Comparison of ENCODE assay signal across 26 cellular contexts in genomic region chr3:65787340-65787739, GRCh38.
DNase-seq lines count a peak whose midpoint lies in the region; ATAC-seq and TF ChIP-seq lines count a peak whose summit lies in the region.
"Had no signal": no experiment of that assay in that cellular context is flagged by ENCODE, and none has a peak within 500 bp of the region (broad histone marks: within the 10 kb centered on the region; RNA-seq: fewer than 3 reads in every experiment).

No MANE protein-coding gene starts in this region.

- H3K4me3 ChIP-seq in IMR-90 (ENCODE audit: insufficient read depth, low read depth, low read length): no peak overlapping the region
- no peak overlapping the region for H3K4me3 ChIP-seq in hepatocyte
- H3K4me3 ChIP-seq in trophoblast cell (ENCODE audit: low read depth, low read length): no peak overlapping the region
- no peak overlapping the region for H3K4me3 ChIP-seq in endodermal cell (ENCODE audit: low read length)
- H3K4me3 ChIP-seq: adrenal gland, gastroesophageal sphincter, prostate gland, sigmoid colon had no signal

- no peak overlapping the region for H3K27ac Mint-ChIP-seq in endodermal cell
- H3K27ac Mint-ChIP-seq: activated CD4-positive, alpha-beta memory T cell treated with anti-CD3 and anti-CD28 coated beads, Interleukin-2, amount 10 ng/mL, durations not matched to agents 7 days and 5 days; activated naive CD4-positive, alpha-beta T cell treated with anti-CD3 and anti-CD28 coated beads for 36 hours; activated T-helper 1 cell treated with anti-CD3 and anti-CD28 coated beads, Interleukin-12 subunit alpha, Interleukin-12 subunit beta, Interleukin-2, Interleukin-4 antibody, amounts not matched to agents 30 ng/mL and 10 ng/mL and 1 ng/mL, durations not matched to agents 14 hours and 24 hours and 36 hours had no signal

- no peaks in the 10 kb centered on the region for H3K36me3 ChIP-seq in IMR-90 (ENCODE audit: control insufficient read depth, insufficient read depth, low read length)
- no peaks in the 10 kb centered on the region for H3K36me3 ChIP-seq in hepatocyte (replicated peaks; ENCODE audit: insufficient read depth, low read depth)
- H3K36me3 ChIP-seq in trophoblast cell (ENCODE audit: control insufficient read depth in 1 of 2, insufficient read depth in 2 of 2, low read length in 2 of 2): no peaks in the 10 kb centered on the region
- H3K36me3 ChIP-seq in endodermal cell (ENCODE audit: control insufficient read depth, insufficient read depth, low read length): no peaks in the 10 kb centered on the region
- H3K36me3 ChIP-seq: adrenal gland, gastroesophageal sphincter, neutrophil, prostate gland, sigmoid colon had no signal

- H4K8ac ChIP-seq in IMR-90 (ENCODE audit: low read depth in 2 of 2, low read length in 2 of 2) (no peak overlapping the region), trophoblast cell (ENCODE audit: low read depth, low read length) (no peak overlapping the region)

- 0 out of 2 replicates have a peak overlapping the region, but pooled peaks have one; percentile 4 for H2BK120ac ChIP-seq in IMR-90 (ENCODE audit: low read depth, low read length)
- no peak overlapping the region for H2BK120ac ChIP-seq in trophoblast cell (ENCODE audit: insufficient read depth, low read length, poor library complexity)

- no peak for TF ChIP-seq RAD21 in IMR-90 (IDR thresholded peaks at IDR 0.05; ENCODE audit: low read length)

- H3K79me1 ChIP-seq in IMR-90 (ENCODE audit: low read depth in 1 of 2, low read length in 2 of 2): peaks cover 23 to 45% of the 10 kb centered on the region in 2 experiments
- no peaks in the 10 kb centered on the region for H3K79me1 ChIP-seq in trophoblast cell (ENCODE audit: low read length)

- peak overlapping the region; percentile 35; the same call in 1 of the 2 replicates for H3K4ac ChIP-seq in IMR-90 (ENCODE audit: low read depth, low read length)
- no peak overlapping the region for H3K4ac ChIP-seq in trophoblast cell (ENCODE audit: low read depth, low read length)

- POLR2A ChIA-PET in IMR-90 (lab: Charles Lee; ENCODE audit: unreplicated experiment): no interaction called here

- no peak overlapping the region for H4K5ac ChIP-seq in IMR-90 (ENCODE audit: low read depth, low read length)

- peak; percentile 61 for DNase-seq in G401 (ENCODE audit: low spot score)
- no peak for DNase-seq in IMR-90
- no peak for DNase-seq in hepatocyte (ENCODE audit: low spot score)
- DNase-seq in trophoblast cell: no peak
- no peak for DNase-seq in SK-N-DZ (ENCODE audit: low spot score)
- no peak for DNase-seq in NCI-H2196 (lab: John Stamatoyannopoulos, UW; ENCODE audit: unreplicated experiment)
- DNase-seq in endodermal cell: no peak
- DNase-seq: activated CD4-positive, alpha-beta memory T cell treated with anti-CD3 and anti-CD28 coated beads, Interleukin-2, amount 10 ng/mL, durations not matched to agents 7 days and 5 days; activated CD4-positive, CD25-positive, alpha-beta regulatory T cell treated with anti-CD3 and anti-CD28 coated beads, Interleukin-2, amount 50 U/mL, for 72 hours; activated CD8-positive, alpha-beta memory T cell treated with anti-CD3 and anti-CD28 coated beads, Interleukin-2, amount 50 U/mL, for 48 hours; activated naive CD4-positive, alpha-beta T cell treated with anti-CD3 and anti-CD28 coated beads for 36 hours; adrenal gland; COR-L47; DMS79 treated with DMSO at 0.1 percent for 48 hours; HCEC 1CT; hippocampal formation; mammary epithelial cell; PC-3; sigmoid colon; stimulated activated CD4-positive, alpha-beta T cell treated with anti-CD3 and anti-CD28 coated beads, Interleukin-4, amount 100 ng/mL, for 4 hours had no signal

- ATAC-seq in IMR-90 (ENCODE audit: low read depth): no peak
- ATAC-seq in HG02623 (IDR thresholded peaks at IDR 0.05; ENCODE audit: unreplicated experiment): no peak
- ATAC-seq: gastroesophageal sphincter, PC-3 had no signal

- H3K27me3 ChIP-seq in IMR-90 (ENCODE audit: control insufficient read depth, insufficient read depth, low read length) (no peaks in the 10 kb centered on the region), hepatocyte (no peaks in the 10 kb centered on the region), trophoblast cell (ENCODE audit: insufficient read depth, low read length) (no peaks in the 10 kb centered on the region), endodermal cell (ENCODE audit: control insufficient read depth, insufficient read depth, low read length, poor library complexity, severe bottlenecking) (no peaks in the 10 kb centered on the region)
- H3K27me3 ChIP-seq: adrenal gland, gastroesophageal sphincter, neutrophil, sigmoid colon had no signal

- H4K91ac ChIP-seq in IMR-90 (ENCODE audit: insufficient read depth, low read depth, low read length): no peak overlapping the region
- H4K91ac ChIP-seq in trophoblast cell (ENCODE audit: low read depth, low read length): no peak overlapping the region

- no peaks in the 10 kb centered on the region for H3K9me2 ChIP-seq in hepatocyte (replicated peaks; ENCODE audit: insufficient read depth)

- H3K9ac ChIP-seq in IMR-90 (ENCODE audit: low read depth, low read length): no peak overlapping the region
- peak overlapping the region; percentile 53 for H3K9ac ChIP-seq in trophoblast cell (ENCODE audit: low read length)
- no peak overlapping the region for H3K9ac ChIP-seq in endodermal cell (ENCODE audit: extremely low read depth, low read length, poor library complexity, severe bottlenecking)

- H2AK5ac ChIP-seq in IMR-90 (ENCODE audit: low read depth, low read length) (no peak overlapping the region), trophoblast cell (ENCODE audit: low read length) (no peak overlapping the region)

- intact Hi-C loops in IMR-90 (cut with micrococcal nuclease): loop anchor here (5.0 to 10.0 kb wide), 2 partner anchors 167 to 250 kb away; partner anchors contain the start of gene MAGI1

- H3K4me2 ChIP-seq in IMR-90 (ENCODE audit: low read depth, low read length) (no peak overlapping the region), hepatocyte (no peak overlapping the region), trophoblast cell (ENCODE audit: low read length) (no peak overlapping the region)

- H2AFZ ChIP-seq in IMR-90 (replicated peaks; ENCODE audit: low read length, poor library complexity) (no peak overlapping the region), hepatocyte (no peak overlapping the region), trophoblast cell (ENCODE audit: insufficient read depth, low read length, poor library complexity) (no peak overlapping the region)

- H4K20me1 ChIP-seq in IMR-90 (ENCODE audit: insufficient read depth, low read length) (no peaks in the 10 kb centered on the region; the same call in 1 of the 2 replicates), hepatocyte (ENCODE audit: insufficient read depth, poor library complexity, severe bottlenecking) (no peaks in the 10 kb centered on the region)

- H2BK20ac ChIP-seq in IMR-90 (ENCODE audit: low read depth, low read length): no peak overlapping the region

- TF ChIP-seq CTCF in IMR-90 (conservative IDR thresholded peaks at IDR 0.05; ENCODE audit: low read depth, low read length) (no peak), hepatocyte (IDR thresholded peaks at IDR 0.05; ENCODE audit: poor library complexity) (no peak), endodermal cell (conservative IDR thresholded peaks at IDR 0.05) (no peak)

- no peaks in the 10 kb centered on the region for H3K27me3 Mint-ChIP-seq in endodermal cell (ENCODE audit: insufficient read depth)
- H3K27me3 Mint-ChIP-seq: activated CD4-positive, alpha-beta memory T cell treated with anti-CD3 and anti-CD28 coated beads, Interleukin-2, amount 10 ng/mL, durations not matched to agents 7 days and 5 days had no signal

- no TSS peak for BruUV-seq in IMR-90 (replicated peaks; lab: Mats Ljungman, UMichigan)

- H4K12ac ChIP-seq in trophoblast cell (ENCODE audit: low read depth, low read length): no peak overlapping the region

- H2BK12ac ChIP-seq in trophoblast cell (ENCODE audit: low read length): no peak overlapping the region

- H3K79me2 ChIP-seq in hepatocyte (peaks cover 54% of the 10 kb centered on the region), trophoblast cell (ENCODE audit: control insufficient read depth, insufficient read depth, low read length, poor library complexity) (no peaks in the 10 kb centered on the region)

- H3K4me1 ChIP-seq in IMR-90 (ENCODE audit: control insufficient read depth, insufficient read depth, low read length) (peaks cover 6% of the 10 kb centered on the region), hepatocyte (ENCODE audit: insufficient read depth) (no peaks in the 10 kb centered on the region), trophoblast cell (ENCODE audit: control insufficient read depth in 1 of 2, insufficient read depth in 2 of 2, low read length in 2 of 2) (no peaks in the 10 kb centered on the region), endodermal cell (ENCODE audit: control insufficient read depth, insufficient read depth, low read length) (no peaks in the 10 kb centered on the region)

- in situ Hi-C loops in G401 (cut with HindIII; ENCODE audit: low sequenced_read_pairs): no loop called here
- in situ Hi-C loops in IMR-90 (cut with MboI; ENCODE audit: low sequenced_read_pairs): loop anchor here (5.0 to 10.0 kb wide), 3 partner anchors 257 to 410 kb away; no protein-coding TSS in a partner anchor

- H3K4me3 Mint-ChIP-seq in endodermal cell: no peak overlapping the region
- H3K4me3 Mint-ChIP-seq: activated CD4-positive, alpha-beta memory T cell treated with anti-CD3 and anti-CD28 coated beads, Interleukin-2, amount 10 ng/mL, durations not matched to agents 7 days and 5 days; activated naive CD4-positive, alpha-beta T cell treated with anti-CD3 and anti-CD28 coated beads for 36 hours; activated T-helper 1 cell treated with anti-CD3 and anti-CD28 coated beads, Interleukin-12 subunit alpha, Interleukin-12 subunit beta, Interleukin-2, Interleukin-4 antibody, amounts not matched to agents 30 ng/mL and 10 ng/mL and 1 ng/mL, durations not matched to agents 14 hours and 24 hours and 36 hours; brain had no signal

- peaks cover under 1% of the 10 kb centered on the region for H3K4me1 Mint-ChIP-seq in endodermal cell
- H3K4me1 Mint-ChIP-seq: activated CD4-positive, alpha-beta memory T cell treated with anti-CD3 and anti-CD28 coated beads, Interleukin-2, amount 10 ng/mL, durations not matched to agents 7 days and 5 days had no signal

- no peaks in the 10 kb centered on the region for H3K36me3 Mint-ChIP-seq in endodermal cell (ENCODE audit: low read depth)
- H3K36me3 Mint-ChIP-seq: brain had no signal

- no peak for TF ChIP-seq POLR2A in IMR-90 (IDR thresholded peaks at IDR 0.05; ENCODE audit: low read depth, low read length)

- H3K23ac ChIP-seq in IMR-90 (ENCODE audit: low read depth, low read length) (no peak overlapping the region), trophoblast cell (ENCODE audit: low read length) (no peak overlapping the region)

- H3K27ac ChIP-seq in IMR-90 (ENCODE audit: insufficient read depth, low read length): no peak overlapping the region
- peak overlapping the region; percentile 22 for H3K27ac ChIP-seq in hepatocyte
- H3K27ac ChIP-seq in trophoblast cell (ENCODE audit: low read depth, low read length): no peak overlapping the region
- no peak overlapping the region for H3K27ac ChIP-seq in endodermal cell (ENCODE audit: low read depth, low read length)
- H3K27ac ChIP-seq: adrenal gland, neutrophil, prostate gland had no signal

- H3K18ac ChIP-seq in IMR-90 (ENCODE audit: low read depth, low read length): no peak overlapping the region
- no peak overlapping the region for H3K18ac ChIP-seq in trophoblast cell (ENCODE audit: low read length)

- H3K14ac ChIP-seq in IMR-90 (replicated peaks; ENCODE audit: low read depth, low read length) (0 out of 2 replicates have a peak overlapping the region, but pooled peaks have one; percentile 10), trophoblast cell (ENCODE audit: low read length) (no peak overlapping the region)

- no peak overlapping the region for H2AK9ac ChIP-seq in IMR-90 (replicated peaks; ENCODE audit: low read depth, low read length, poor library complexity)

- 0 out of 2 replicates have a peak, but pooled peaks cover 4% of the 10 kb centered on the region for H3K9me1 ChIP-seq in IMR-90 (ENCODE audit: insufficient read depth, low read length)

- no peaks in the 10 kb centered on the region for H3K9me3 Mint-ChIP-seq in endodermal cell
- H3K9me3 Mint-ChIP-seq: activated CD4-positive, alpha-beta memory T cell treated with anti-CD3 and anti-CD28 coated beads, Interleukin-2, amount 10 ng/mL, durations not matched to agents 7 days and 5 days; activated naive CD4-positive, alpha-beta T cell treated with anti-CD3 and anti-CD28 coated beads for 36 hours; activated T-helper 1 cell treated with anti-CD3 and anti-CD28 coated beads, Interleukin-12 subunit alpha, Interleukin-12 subunit beta, Interleukin-2, Interleukin-4 antibody, amounts not matched to agents 30 ng/mL and 10 ng/mL and 1 ng/mL, durations not matched to agents 14 hours and 24 hours and 36 hours; brain had no signal

- H2BK5ac ChIP-seq in IMR-90 (ENCODE audit: low read depth, low read length, poor library complexity, severe bottlenecking) (no peak overlapping the region), trophoblast cell (ENCODE audit: low read depth, low read length, poor library complexity) (no peak overlapping the region)

- H3K9me3 ChIP-seq in IMR-90 (ENCODE audit: control insufficient read depth, insufficient read depth, low read length) (no peaks in the 10 kb centered on the region), hepatocyte (ENCODE audit: low read depth) (no peaks in the 10 kb centered on the region), trophoblast cell (ENCODE audit: insufficient read depth, low read depth, low read length) (peaks cover 1% of the 10 kb centered on the region), endodermal cell (ENCODE audit: control insufficient read depth, low read length) (no peaks in the 10 kb centered on the region)
- H3K9me3 ChIP-seq: adrenal gland, gastroesophageal sphincter, neutrophil, prostate gland, sigmoid colon had no signal

- H3K56ac ChIP-seq in IMR-90 (ENCODE audit: extremely low read depth, insufficient read depth, low read length): no peak overlapping the region

- WGBS in IMR-90 (ENCODE audit: extremely low coverage in 2 of 2, insufficient read length in 1 of 2), 2 experiments: 100% methylated on average over 1 of the region's 5 CpGs; no CpG with 5 or more reads in 1 of the 2 experiments
- WGBS in hepatocyte (ENCODE audit: low lambda C conversion rate, missing lambda C conversion rate): 52% methylated on average over 5 of the region's 5 CpGs
- WGBS in trophoblast cell (ENCODE audit: extremely low coverage, insufficient coverage, insufficient read length): no CpG with 5 or more reads among the region's 5 CpGs
- 83 to 92% methylated on average over 4 to 5 of the region's 5 CpGs for WGBS in endodermal cell (ENCODE audit: insufficient coverage in 1 of 2, insufficient read length in 1 of 2), 2 experiments

- H2BK15ac ChIP-seq in IMR-90 (ENCODE audit: low read depth, low read length): no peak overlapping the region

- CTCF ChIA-PET in IMR-90 (lab: Yijun Ruan, JAX): interaction anchor here (0.7 kb wide), 1 partner anchor 127 kb away, joined by 4 read pairs; no protein-coding TSS in a partner anchor

- dilution Hi-C loops in IMR-90 (cut with HindIII; ENCODE audit: low sequenced_read_pairs, unreplicated experiment): no loop called here
